ENCODE assay signal across 7 cellular contexts in genomic region chr14:32073537-32074189, GRCh38. TPM values are rescaled to one million over a fixed set of nuclear protein-coding genes. Genes with fewer than 3 reads are reported as not detected.
DNase-seq lines count a peak whose midpoint lies in the region; ATAC-seq and TF ChIP-seq lines count a peak whose summit lies in the region.

No MANE protein-coding gene starts in this region.

- H3K27ac ChIP-seq in neural cell (ENCODE audit: low read length), result no peak overlapping the region

- intact Hi-C loops in posterior vena cava (cut with DNase I), result no loop called here

- peaks cover 3% of the 10 kb centered on the region for H3F3A ChIP-seq in neural cell (ENCODE audit: insufficient read depth, low read length, poor library complexity, severe bottlenecking)

- peak; percentile 55 for TF ChIP-seq RAD21 in neural cell (conservative IDR thresholded peaks at IDR 0.05)

- peak; percentile 24 for ATAC-seq in HG02798 (IDR thresholded peaks at IDR 0.05; ENCODE audit: poor library complexity, unreplicated experiment)

- no peak overlapping the region for H2AFZ ChIP-seq in neural cell (ENCODE audit: low read depth, low read length)

- no peaks in the 10 kb centered on the region for H4K20me1 ChIP-seq in neural cell (ENCODE audit: insufficient read depth)

- no peaks in the 10 kb centered on the region for H3K9me2 ChIP-seq in neural cell (ENCODE audit: insufficient read depth, low read length)

- H3K27me3 ChIP-seq in neural cell (ENCODE audit: insufficient read depth, low read depth, low read length), result no peaks in the 10 kb centered on the region

- TF ChIP-seq CTCF in WI38 (IDR thresholded peaks at IDR 0.05; ENCODE audit: low read depth, low read length) (peak; percentile 39; the same call in 1 of the 2 replicates), epithelial cell of esophagus (IDR thresholded peaks at IDR 0.05; ENCODE audit: insufficient read depth, low read depth, low read length, missing control alignments) (peak; percentile 76), neural cell (IDR thresholded peaks at IDR 0.05; ENCODE audit: poor library complexity, severe bottlenecking) (peak; percentile 60)

- no peak overlapping the region for H3K4me2 ChIP-seq in neural cell (ENCODE audit: low read length)

- no peak for TF ChIP-seq EP300 in neural cell (conservative IDR thresholded peaks at IDR 0.05; ENCODE audit: poor library complexity, severe bottlenecking)

- no peaks in the 10 kb centered on the region for H3K36me3 ChIP-seq in neural cell (ENCODE audit: insufficient read depth, low read length)

- H3K9ac ChIP-seq in neural cell (ENCODE audit: low read length), result no peak overlapping the region

- no peak overlapping the region for H3K4me3 ChIP-seq in WI38 (ENCODE audit: low read depth, low read length)
- H3K4me3 ChIP-seq in epithelial cell of esophagus (ENCODE audit: low read length), result no peak overlapping the region
- H3K4me3 ChIP-seq in neural cell (ENCODE audit: low read length), result no peak overlapping the region

- DNase-seq in GF-D8 (lab: John Stamatoyannopoulos, UW) (peak; percentile 50), NCI-H2196 treated with DMSO at 0.1 percent for 48 hours (lab: John Stamatoyannopoulos, UW; ENCODE audit: unreplicated experiment) (peak; percentile 58), epithelial cell of esophagus (ENCODE audit: low read depth) (peak; percentile 88), posterior vena cava (ENCODE audit: low spot score) (no peak)

- H3K9me3 ChIP-seq in neural cell (ENCODE audit: low read length), result no peaks in the 10 kb centered on the region

- peaks cover 4% of the 10 kb centered on the region for H3K79me2 ChIP-seq in neural cell (replicated peaks; ENCODE audit: insufficient read depth, low read length)

TF ChIP-seq in neural cell, 6 proteins besides CTCF, POLR2A, EP300 and RAD21:
- TF ChIP-seq SMC3 (conservative IDR thresholded peaks at IDR 0.05; ENCODE audit: poor library complexity) (peak; percentile 67), EZH2 (IDR thresholded peaks at IDR 0.05; ENCODE audit: borderline replicate concordance, insufficient read depth, low read length, poor library complexity, severe bottlenecking) (no peak)
TF ChIP-seq in neural cell: peak in this region for 1.

RNA-seq across cellular contexts. Expression of gene ARHGAP5, which starts 3.4 kb away (rescaled TPM):
- 32.2 and 33.1 TPM in 2 replicates for polyA plus RNA-seq in neural cell
- polyA minus RNA-seq in neural cell, result 329 and 373 TPM in 2 replicates
- total RNA-seq in posterior vena cava, result 100 to 1,000 TPM; 159 to 198 TPM
